ENCODE assay signal across 8 cellular contexts in the genomic region with DNA sequence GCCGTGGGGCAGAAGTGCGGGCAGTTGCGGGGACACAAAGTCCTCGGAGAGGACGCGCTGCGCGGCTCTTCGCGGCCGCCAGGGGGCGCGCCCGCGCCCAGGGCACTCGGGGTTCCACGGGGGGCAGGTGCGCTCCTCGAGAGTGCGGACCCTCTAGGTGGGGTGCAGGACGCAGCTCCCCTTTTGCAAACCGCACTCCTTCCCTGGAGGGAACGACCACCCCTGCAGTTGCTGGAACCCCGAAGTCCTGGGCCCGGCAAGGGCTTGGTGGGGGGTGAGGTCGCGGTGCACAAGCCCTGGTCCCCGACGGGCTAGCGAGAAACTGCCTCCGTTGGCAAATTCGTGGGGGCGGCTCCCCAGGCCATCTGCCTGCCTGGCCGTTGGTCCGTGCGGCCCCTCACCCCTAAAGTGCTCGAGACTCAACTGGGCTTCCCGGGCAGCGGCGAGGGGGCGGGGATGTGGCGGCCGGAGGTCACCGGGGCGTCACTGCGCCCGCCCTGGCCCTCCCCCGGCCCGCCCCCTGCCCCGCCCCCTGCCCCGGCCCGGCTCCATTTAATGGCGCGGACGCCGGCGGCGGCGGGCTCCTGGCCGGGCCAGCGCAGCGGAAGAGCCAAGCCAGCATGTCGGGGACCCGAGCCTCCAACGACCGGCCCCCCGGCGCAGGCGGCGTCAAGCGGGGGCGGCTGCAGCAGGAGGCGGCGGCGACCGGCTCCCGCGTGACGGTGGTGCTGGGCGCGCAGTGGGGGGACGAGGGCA. TPM values are rescaled to one million over a fixed set of nuclear protein-coding genes. Genes with fewer than 3 reads are reported as not detected.
DNase-seq lines count a peak whose midpoint lies in the region; ATAC-seq and TF ChIP-seq lines count a peak whose summit lies in the region.

A gene (plus strand): TSS at position 579 of the 756 bp plus-strand sequence. CDS start 42 bp downstream, at position 621.

- H3K36me3 ChIP-seq in fibroblast of lung (ENCODE audit: control insufficient read depth, insufficient read depth, low read length) (peaks cover 17% of the 10 kb centered on the region), stomach (peaks cover 8 to 22% (median 16%) of the 10 kb centered on the region in 4 donors)

- intact Hi-C loops in stomach (cut with DNase I; ENCODE audit: low total_unique reads), result no loop called here

- H3K27me3 ChIP-seq in fibroblast of lung (ENCODE audit: control insufficient read depth, insufficient read depth, low read length), result peaks cover 9% of the 10 kb centered on the region
- H3K27me3 ChIP-seq in stomach, result no peaks in the 10 kb centered on the region

- H3K4me1 ChIP-seq in fibroblast of lung (ENCODE audit: control insufficient read depth, extremely low read depth, insufficient read depth, low read length), result peaks cover 11% of the 10 kb centered on the region
- H3K4me1 ChIP-seq in stomach, result peaks cover 29 to 56% (median 53%) of the 10 kb centered on the region in 4 donors

- H3K9me3 Mint-ChIP-seq in activated T-cell treated with anti-CD3 and anti-CD28 coated beads, Interleukin-2, amount 50 U/mL, for 24 hours, result no peaks in the 10 kb centered on the region
- H3K9me3 Mint-ChIP-seq in natural killer cell treated with Interleukin-12 subunit alpha and Interleukin-12 subunit beta and Interleukin-15 and Interleukin-18, amount 100 ng/mL, for 72 hours, result no peaks in the 10 kb centered on the region

- no peak within 1 kb of the TSS for H3K9ac ChIP-seq in fibroblast of lung (ENCODE audit: insufficient read depth, low read length)

- H3K27me3 Mint-ChIP-seq in activated T-cell treated with anti-CD3 and anti-CD28 coated beads, Interleukin-2, amount 50 U/mL, for 24 hours, result no peaks in the 10 kb centered on the region
- H3K27me3 Mint-ChIP-seq in natural killer cell treated with Interleukin-12 subunit alpha and Interleukin-12 subunit beta and Interleukin-15 and Interleukin-18, amount 100 ng/mL, for 72 hours, result peaks cover 0 to 4% of the 10 kb centered on the region in 2 donors

- H3K4me3 ChIP-seq in fibroblast of lung (replicated peaks in 1 of 4; ENCODE audit: control extremely low read depth in 1 of 4, insufficient read depth in 1 of 4, low read depth in 3 of 4, low read length in 4 of 4) (peak within 1 kb of the TSS; percentile 14 to 54 (median 38)), stomach (peak within 1 kb of the TSS; percentile 61 to 76 (median 66))

- no peak for TF ChIP-seq POLR2A in stomach (IDR thresholded peaks at IDR 0.05)

- H3K9me3 ChIP-seq in fibroblast of lung (ENCODE audit: control insufficient read depth, insufficient read depth, low read depth, low read length) (no peaks in the 10 kb centered on the region), stomach (no peaks in the 10 kb centered on the region)

- peaks cover 14% of the 10 kb centered on the region for H3K36me3 Mint-ChIP-seq in activated T-cell treated with anti-CD3 and anti-CD28 coated beads, Interleukin-2, amount 50 U/mL, for 24 hours (ENCODE audit: low read depth)
- H3K36me3 Mint-ChIP-seq in natural killer cell treated with Interleukin-12 subunit alpha and Interleukin-12 subunit beta and Interleukin-15 and Interleukin-18, amount 100 ng/mL, for 72 hours, result no peaks in the 10 kb centered on the region

- no peaks in the 10 kb centered on the region for H4K20me1 ChIP-seq in fibroblast of lung (ENCODE audit: control insufficient read depth, extremely low read depth, insufficient read depth, low read length)

- DNase-seq in ELR (ENCODE audit: low read depth) (peak; percentile 70), HCEC 1CT (peak; percentile 51), NCI-H748 (lab: John Stamatoyannopoulos, UW; ENCODE audit: unreplicated experiment) (peak; percentile 76), fibroblast of lung (ENCODE audit: low read depth in 2 of 2) (peak; percentile 32 to 39), stomach (peak; percentile 68)
- peak; percentile 85 for DNase-seq in activated T-cell treated with anti-CD3 and anti-CD28 coated beads, Interleukin-2, amount 50 U/mL, for 24 hours
- DNase-seq in natural killer cell treated with Interleukin-12 subunit alpha and Interleukin-12 subunit beta and Interleukin-15 and Interleukin-18, amount 100 ng/mL, for 72 hours (ENCODE audit: low spot score), result peak; percentile 84

- H3K27ac ChIP-seq in fibroblast of lung (ENCODE audit: insufficient read depth, low read length), result no peak within 1 kb of the TSS
- peak within 1 kb of the TSS; percentile 61 to 81 (median 74) for H3K27ac ChIP-seq in stomach

- peak; percentile 66 to 76 for TF ChIP-seq CTCF in fibroblast of lung (conservative IDR thresholded peaks at IDR 0.05 in 1 of 2, IDR thresholded peaks at IDR 0.05 in 1 of 2; ENCODE audit: low read depth in 1 of 2, low read length in 2 of 2)
- TF ChIP-seq CTCF in stomach (IDR thresholded peaks at IDR 0.05), result peak in 5 of 7 experiments; percentile 79 to 98 (median 82)

- H3K4me3 Mint-ChIP-seq in activated T-cell treated with anti-CD3 and anti-CD28 coated beads, Interleukin-2, amount 50 U/mL, for 24 hours, result peak within 1 kb of the TSS; percentile 67
- H3K4me3 Mint-ChIP-seq in natural killer cell treated with Interleukin-12 subunit alpha and Interleukin-12 subunit beta and Interleukin-15 and Interleukin-18, amount 100 ng/mL, for 72 hours, result peak within 1 kb of the TSS; percentile 55

- peak within 1 kb of the TSS; percentile 64 for H3K4me2 ChIP-seq in fibroblast of lung (ENCODE audit: extremely low read depth, insufficient read depth, low read length)

- WGBS in stomach, 5 donors, result 0 to 3% (median 1%) methylated on average over 8 to 79 of the region's 82 CpGs

- H3K27ac Mint-ChIP-seq in activated T-cell treated with anti-CD3 and anti-CD28 coated beads, Interleukin-2, amount 50 U/mL, for 24 hours, result no peak within 1 kb of the TSS
- H3K27ac Mint-ChIP-seq in natural killer cell treated with Interleukin-12 subunit alpha and Interleukin-12 subunit beta and Interleukin-15 and Interleukin-18, amount 100 ng/mL, for 72 hours, result no peak within 1 kb of the TSS

- no peak within 1 kb of the TSS for H2AFZ ChIP-seq in fibroblast of lung (ENCODE audit: low read length)

- no peaks in the 10 kb centered on the region for H3K4me1 Mint-ChIP-seq in activated T-cell treated with anti-CD3 and anti-CD28 coated beads, Interleukin-2, amount 50 U/mL, for 24 hours (ENCODE audit: low read depth)
- H3K4me1 Mint-ChIP-seq in natural killer cell treated with Interleukin-12 subunit alpha and Interleukin-12 subunit beta and Interleukin-15 and Interleukin-18, amount 100 ng/mL, for 72 hours (ENCODE audit: low read depth in 2 of 2), result peaks cover 0 to 5% of the 10 kb centered on the region in 2 donors

- no peak for TF ChIP-seq EP300 in stomach (IDR thresholded peaks at IDR 0.05)

- peak; percentile 85 to 92 for ATAC-seq in natural killer cell treated with Interleukin-12 subunit alpha and Interleukin-12 subunit beta and Interleukin-15 and Interleukin-18, amount 100 ng/mL, for 72 hours
- no peak for ATAC-seq in GM18519 (IDR thresholded peaks at IDR 0.05; ENCODE audit: low FRiP score, unreplicated experiment)

- no peaks in the 10 kb centered on the region for H3K79me2 ChIP-seq in fibroblast of lung (ENCODE audit: control insufficient read depth, insufficient read depth, low read length)

RNA-seq across cellular contexts. Expression of the gene that starts here (rescaled TPM):
- total RNA-seq in fibroblast of lung (2.3 and 3.5 TPM in 2 replicates), stomach (10 to 100 TPM in 1 of 5 donors, 1 to 10 TPM in 3, not detected in 1; 7.0 to 59.4 (median 7.6) TPM)
- polyA plus RNA-seq in fibroblast of lung (1.3 and 2.2 TPM in 2 replicates), stomach (10 to 100 TPM; 12.3 to 16.7 (median 14.5) TPM)
- 2.3 and 2.7 TPM in 2 replicates for polyA plus RNA-seq in fibroblast of lung (2012)
- 0.15 TPM in 1 of 2 replicates, not detected in the other for polyA minus RNA-seq in fibroblast of lung (ENCODE audit: low replicate concordance)
- total RNA-seq in natural killer cell treated with Interleukin-12 subunit alpha and Interleukin-12 subunit beta and Interleukin-15 and Interleukin-18, amount 100 ng/mL, for 72 hours, result under 1 TPM; 0.50 to 0.61 TPM

Comparison
In these comparisons a context has a peak if more than half of its experiments do, and no peak if none do; other contexts are left out.
1. Peak in DNase-seq and ATAC-seq in natural killer cell treated with Interleukin-12 subunit alpha and Interleukin-12 subunit beta and Interleukin-15 and Interleukin-18, amount 100 ng/mL, for 72 hours; RNA of the gene not detected or under 1 TPM.